Comparison of ENCODE assay signal across 8 cellular contexts in the genomic region with DNA sequence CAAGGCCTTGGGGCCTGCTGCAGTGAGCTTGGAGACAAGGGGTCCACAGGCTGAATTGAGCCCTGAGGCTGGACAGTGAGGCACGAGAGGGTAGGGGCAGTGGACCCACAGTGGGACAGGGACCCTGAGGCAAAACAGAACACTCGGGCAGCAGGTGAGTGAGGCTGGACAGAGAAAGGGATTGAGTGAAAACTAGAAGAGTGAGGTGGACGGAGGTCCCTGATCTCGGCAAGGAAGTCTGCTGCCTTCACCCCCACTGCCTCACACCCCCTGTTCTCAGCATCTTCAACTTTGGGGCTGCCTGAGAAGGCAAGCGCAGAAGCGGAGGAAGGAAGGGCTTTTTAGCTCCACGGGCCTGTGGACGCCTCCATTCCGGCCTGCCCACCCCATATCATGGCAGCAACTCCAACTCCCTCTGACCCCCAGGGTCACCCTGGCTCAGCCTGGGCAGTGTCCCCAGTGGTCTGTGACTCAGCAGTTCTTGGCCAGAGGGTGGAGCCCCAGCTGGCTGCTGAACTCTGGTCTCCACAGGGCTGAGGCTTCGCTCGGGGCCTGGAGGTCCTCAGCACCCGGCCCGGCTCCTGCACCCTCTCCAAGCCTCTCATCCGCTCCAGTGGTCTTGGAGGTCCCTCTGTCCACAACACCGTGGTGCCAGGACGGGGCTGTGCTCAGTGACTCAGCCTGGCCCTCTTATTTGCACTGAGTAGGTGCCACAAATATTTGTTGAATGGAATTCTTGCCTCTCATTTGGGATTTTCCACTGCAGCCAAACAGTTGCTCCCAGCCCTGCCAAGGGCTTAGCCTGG.
A peak's percentile ranks its signal among the peaks of the same experiment; 100 is the strongest.
DNase-seq lines count a peak whose midpoint lies in the region; ATAC-seq and TF ChIP-seq lines count a peak whose summit lies in the region.

No MANE protein-coding gene starts in this region.

- peak overlapping the region in 2 of 3 donors; percentile 46 to 58 for H3K27ac Mint-ChIP-seq in CD4-positive, CD25-positive, alpha-beta regulatory T cell

- TF ChIP-seq CTCF in epithelial cell of proximal tubule (conservative IDR thresholded peaks at IDR 0.05; ENCODE audit: low read depth, low read length): peak; percentile 8

- H3K4ac ChIP-seq in neuronal stem cell (ENCODE audit: low read length): no peak overlapping the region

- H3K14ac ChIP-seq in neuronal stem cell (ENCODE audit: low read length): peak overlapping the region; percentile 27

- WGBS in neuronal stem cell (ENCODE audit: extremely low coverage in 2 of 2, insufficient read length in 2 of 2, insufficient replicate concordance in 1 of 2), 2 donors: no CpG with 5 or more reads among the region's 16 CpGs

- no peaks in the 10 kb centered on the region for H3K9me3 ChIP-seq in CD4-positive, CD25-positive, alpha-beta regulatory T cell (ENCODE audit: control insufficient read depth in 2 of 2, low read length in 2 of 2)
- H3K9me3 ChIP-seq in neuronal stem cell (replicated peaks in 1 of 2; ENCODE audit: control insufficient read depth in 2 of 2, insufficient read depth in 1 of 2, low read depth in 1 of 2, low read length in 2 of 2): peaks cover 0 to 2% of the 10 kb centered on the region in 2 donors

- no peak overlapping the region for H3K4me3 ChIP-seq in CD4-positive, CD25-positive, alpha-beta regulatory T cell (ENCODE audit: low read depth, low read length)
- no peak overlapping the region for H3K4me3 ChIP-seq in epithelial cell of proximal tubule (ENCODE audit: low read depth, low read length)
- H3K4me3 ChIP-seq in neuronal stem cell (ENCODE audit: low read length in 2 of 2): no peak overlapping the region

- no peaks in the 10 kb centered on the region for H3K9me3 Mint-ChIP-seq in CD4-positive, CD25-positive, alpha-beta regulatory T cell

- no peaks in the 10 kb centered on the region for H3K36me3 ChIP-seq in CD4-positive, CD25-positive, alpha-beta regulatory T cell (ENCODE audit: control insufficient read depth, insufficient read depth, low read length)
- H3K36me3 ChIP-seq in neuronal stem cell (replicated peaks in 1 of 2; ENCODE audit: control insufficient read depth in 2 of 2, insufficient read depth in 2 of 2, low read length in 2 of 2): no peaks in the 10 kb centered on the region

- H2BK5ac ChIP-seq in neuronal stem cell (ENCODE audit: low read length): no peak overlapping the region

- peak overlapping the region; percentile 77 for H4K8ac ChIP-seq in neuronal stem cell (ENCODE audit: low read depth, low read length)

- no peak overlapping the region for H3K9ac ChIP-seq in neuronal stem cell (ENCODE audit: low read depth, low read length, poor library complexity)

- H2BK15ac ChIP-seq in neuronal stem cell (ENCODE audit: low read length): peak overlapping the region; percentile 17

- H3K79me1 ChIP-seq in neuronal stem cell (ENCODE audit: low read depth, low read length): no peaks in the 10 kb centered on the region

- no peak overlapping the region for H2AK5ac ChIP-seq in neuronal stem cell (ENCODE audit: low read depth, low read length)

- no peak for DNase-seq in CD4-positive, CD25-positive, alpha-beta regulatory T cell
- DNase-seq in NCI-H460 (ENCODE audit: extremely low read depth, low read depth): peak; percentile 45
- DNase-seq in epithelial cell of proximal tubule (ENCODE audit: low read depth): no peak
- no peak for DNase-seq in neuronal stem cell (ENCODE audit: low spot score)
- DNase-seq in putamen (ENCODE audit: low spot score): no peak
- no peak for DNase-seq in NCI-H2081 (lab: John Stamatoyannopoulos, UW)

- H3K18ac ChIP-seq in neuronal stem cell (ENCODE audit: low read length): peak overlapping the region; percentile 41

- H3K23ac ChIP-seq in neuronal stem cell (ENCODE audit: low read depth, low read length, poor library complexity): peak overlapping the region; percentile 11

- peak overlapping the region; percentile 34 for H2BK12ac ChIP-seq in neuronal stem cell (ENCODE audit: low read length)

- no peak overlapping the region for H3K4me3 Mint-ChIP-seq in CD4-positive, CD25-positive, alpha-beta regulatory T cell

- H2BK120ac ChIP-seq in neuronal stem cell (ENCODE audit: low read depth, low read length): peak overlapping the region; percentile 56

- peaks cover 0 to 16% (median 14%) of the 10 kb centered on the region in 4 donors for H3K4me1 Mint-ChIP-seq in CD4-positive, CD25-positive, alpha-beta regulatory T cell

- H3K4me1 ChIP-seq in CD4-positive, CD25-positive, alpha-beta regulatory T cell (ENCODE audit: control insufficient read depth, insufficient read depth, low read length, poor library complexity, severe bottlenecking): peaks cover 3% of the 10 kb centered on the region
- H3K4me1 ChIP-seq in neuronal stem cell (ENCODE audit: control insufficient read depth in 2 of 2, insufficient read depth in 1 of 2, low read depth in 1 of 2, low read length in 2 of 2): peaks cover 0 to 6% of the 10 kb centered on the region in 2 donors

- no peak overlapping the region for H4K91ac ChIP-seq in neuronal stem cell (ENCODE audit: low read depth, low read length, poor library complexity)

- H2AFZ ChIP-seq in neuronal stem cell (ENCODE audit: low read length): no peak overlapping the region

- no peak for ATAC-seq in CD4-positive, CD25-positive, alpha-beta regulatory T cell (ENCODE audit: low read depth in 2 of 2)
- no peak for ATAC-seq in GM21825 (IDR thresholded peaks at IDR 0.05; ENCODE audit: unreplicated experiment)
- ATAC-seq in HG03439 (IDR thresholded peaks at IDR 0.05; ENCODE audit: unreplicated experiment): no peak

- H3K27ac ChIP-seq in CD4-positive, CD25-positive, alpha-beta regulatory T cell (ENCODE audit: insufficient read depth, low read length, poor library complexity, severe bottlenecking): no peak overlapping the region
- H3K27ac ChIP-seq in neuronal stem cell (replicated peaks; ENCODE audit: low read length): no peak overlapping the region

- H3K4me2 ChIP-seq in neuronal stem cell (ENCODE audit: insufficient read depth, low read length, poor library complexity, severe bottlenecking): no peak overlapping the region

- H3K27me3 ChIP-seq in CD4-positive, CD25-positive, alpha-beta regulatory T cell (ENCODE audit: control insufficient read depth, insufficient read depth, low read length): no peaks in the 10 kb centered on the region
- peaks cover 0 to 3% (median 0%) of the 10 kb centered on the region in 3 experiments for H3K27me3 ChIP-seq in neuronal stem cell (ENCODE audit: control insufficient read depth in 3 of 3, insufficient read depth in 3 of 3, low read depth in 1 of 3, low read length in 3 of 3)

- H3K36me3 Mint-ChIP-seq in CD4-positive, CD25-positive, alpha-beta regulatory T cell: no peaks in the 10 kb centered on the region

- no peaks in the 10 kb centered on the region for H3K27me3 Mint-ChIP-seq in CD4-positive, CD25-positive, alpha-beta regulatory T cell
